Comparison of ENCODE assay signal across 36 cellular contexts in the genomic region with DNA sequence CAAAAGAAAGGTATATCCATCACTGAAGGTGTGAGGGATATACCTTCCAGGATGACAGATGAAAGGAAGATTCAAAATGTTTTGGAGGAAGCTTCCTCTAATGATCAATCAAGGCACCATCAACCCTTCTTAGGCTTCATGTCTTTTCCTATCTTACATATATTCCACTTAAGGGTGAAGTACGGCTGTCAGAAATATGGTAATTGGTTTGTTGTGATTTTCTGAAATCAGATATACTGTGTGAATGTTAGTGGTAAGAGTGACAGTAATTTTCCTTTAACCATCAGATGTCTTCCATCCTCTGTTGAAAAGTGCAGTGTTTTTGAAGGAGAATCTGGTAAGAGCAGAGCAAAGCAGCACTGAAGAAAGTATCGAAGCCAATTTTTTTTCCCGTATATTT.
"Had no signal": no experiment of that assay in that cellular context is flagged by ENCODE, and none has a peak within 500 bp of the region (broad histone marks: within the 10 kb centered on the region; RNA-seq: fewer than 3 reads in every experiment).

No MANE protein-coding gene starts in this region.

- H3K4me3 Mint-ChIP-seq: activated naive CD4-positive, alpha-beta T cell treated with anti-CD3 and anti-CD28 coated beads for 36 hours; activated naive CD4-positive, alpha-beta T cell treated with anti-CD3 and anti-CD28 coated beads, Interleukin-2, amount 10 ng/mL, durations not matched to agents 7 days and 5 days; activated naive CD4-positive, alpha-beta T cell treated with anti-CD3 and anti-CD28 coated beads, Interleukin-2, amount 50 U/mL, for 24 hours; activated naive CD8-positive, alpha-beta T cell treated with anti-CD3 and anti-CD28 coated beads for 36 hours; activated naive CD8-positive, alpha-beta T cell treated with anti-CD3 and anti-CD28 coated beads, Interleukin-2, amount 10 ng/mL, durations not matched to agents 7 days and 5 days; activated T-cell treated with anti-CD3 and anti-CD28 coated beads, Interleukin-2, amount 50 U/mL, for 24 hours; activated T-cell treated with anti-CD3 and anti-CD28 coated beads, Interleukin-2, amount 50 U/mL, for 4 hours; activated T-cell treated with anti-CD3 and anti-CD28 coated beads, Interleukin-2, amount 50 U/mL, for 72 hours; activated T-helper 1 cell treated with anti-CD3 and anti-CD28 coated beads, Interleukin-12 subunit alpha, Interleukin-12 subunit beta, Interleukin-2, Interleukin-4 antibody, amounts not matched to agents 30 ng/mL and 10 ng/mL and 1 ng/mL, durations not matched to agents 14 hours and 24 hours and 36 hours; activated T-helper 17 cell treated with anti-CD3 and anti-CD28 coated beads, Interleukin-2, amount 50 U/mL, for 72 hours; brain; central memory CD8-positive, alpha-beta T cell had no signal

- H3K4me3 ChIP-seq: adrenal gland, ascending aorta, body of pancreas, breast epithelium, cardiac muscle cell had no signal

- ATAC-seq: activated naive CD4-positive, alpha-beta T cell treated with anti-CD3 and anti-CD28 coated beads, Interleukin-2, amount 50 U/mL, for 72 hours; activated T-cell treated with anti-CD3 and anti-CD28 coated beads, Interleukin-2, amount 50 U/mL, for 4 hours; activated T-cell treated with anti-CD3 and anti-CD28 coated beads, Interleukin-2, amount 50 U/mL, for 72 hours; activated T-helper 17 cell treated with anti-CD3 and anti-CD28 coated beads, Interleukin-2, amount 50 U/mL, for 72 hours; body of pancreas had no signal

- H3K9me3 Mint-ChIP-seq: activated naive CD4-positive, alpha-beta T cell treated with anti-CD3 and anti-CD28 coated beads, Interleukin-2, amount 50 U/mL, for 24 hours; activated T-cell treated with anti-CD3 and anti-CD28 coated beads, Interleukin-2, amount 50 U/mL, for 24 hours; activated T-helper 17 cell treated with anti-CD3 and anti-CD28 coated beads, Interleukin-2, amount 50 U/mL, for 72 hours had no signal

- H3K9me3 ChIP-seq: adrenal gland, ascending aorta, body of pancreas had no signal

- H3K36me3 Mint-ChIP-seq: activated naive CD8-positive, alpha-beta T cell treated with anti-CD3 and anti-CD28 coated beads, Interleukin-2, amount 10 ng/mL, durations not matched to agents 7 days and 5 days; brain had no signal

- DNase-seq: activated effector memory CD4-positive, alpha-beta T cell treated with anti-CD3 and anti-CD28 coated beads, Interleukin-2, amount 50 U/mL, for 16 hours; activated effector memory CD4-positive, alpha-beta T cell treated with Interleukin-2 at 50 U/mL for 16 hours; activated gamma-delta T cell; activated gamma-delta T cell treated with Interleukin-2 at 50 U/mL for 16 hours; activated naive CD4-positive, alpha-beta T cell; activated naive CD4-positive, alpha-beta T cell treated with anti-CD3 and anti-CD28 coated beads for 36 hours; activated naive CD4-positive, alpha-beta T cell treated with anti-CD3 and anti-CD28 coated beads, Interleukin-2, amount 10 ng/mL, durations not matched to agents 7 days and 5 days; activated naive CD4-positive, alpha-beta T cell treated with anti-CD3 and anti-CD28 coated beads, Interleukin-2, amount 50 U/mL, for 16 hours; activated naive CD4-positive, alpha-beta T cell treated with Interleukin-2 at 50 U/mL for 16 hours; activated naive CD8-positive, alpha-beta T cell treated with anti-CD3 and anti-CD28 coated beads for 36 hours; activated naive CD8-positive, alpha-beta T cell treated with anti-CD3 and anti-CD28 coated beads, Interleukin-2, amount 10 ng/mL, durations not matched to agents 7 days and 5 days; activated T-cell treated with anti-CD3 and anti-CD28 coated beads, Interleukin-2, amount 50 U/mL, for 1 hour; activated T-cell treated with anti-CD3 and anti-CD28 coated beads, Interleukin-2, amount 50 U/mL, for 24 hours; activated T-cell treated with anti-CD3 and anti-CD28 coated beads, Interleukin-2, amount 50 U/mL, for 4 hours; activated T-cell treated with anti-CD3 and anti-CD28 coated beads, Interleukin-2, amount 50 U/mL, for 48 hours; activated T-cell treated with anti-CD3 and anti-CD28 coated beads, Interleukin-2, amount 50 U/mL, for 72 hours; adrenal gland; amniotic stem cell; amygdala; anterior cingulate cortex; aorta; body of pancreas; brain microvascular endothelial cell; caudate nucleus; central memory CD4-positive, alpha-beta T cell; cerebellar nuclear complex had no signal

- H3K27ac Mint-ChIP-seq: activated naive CD4-positive, alpha-beta T cell treated with anti-CD3 and anti-CD28 coated beads for 36 hours; activated naive CD4-positive, alpha-beta T cell treated with anti-CD3 and anti-CD28 coated beads, Interleukin-2, amount 10 ng/mL, durations not matched to agents 7 days and 5 days; activated naive CD4-positive, alpha-beta T cell treated with anti-CD3 and anti-CD28 coated beads, Interleukin-2, amount 50 U/mL, for 24 hours; activated naive CD4-positive, alpha-beta T cell treated with anti-CD3 and anti-CD28 coated beads, Interleukin-2, amount 50 U/mL, for 72 hours; activated naive CD8-positive, alpha-beta T cell treated with anti-CD3 and anti-CD28 coated beads for 36 hours; activated naive CD8-positive, alpha-beta T cell treated with anti-CD3 and anti-CD28 coated beads, Interleukin-2, amount 10 ng/mL, durations not matched to agents 7 days and 5 days; activated T-cell treated with anti-CD3 and anti-CD28 coated beads, Interleukin-2, amount 50 U/mL, for 24 hours; activated T-cell treated with anti-CD3 and anti-CD28 coated beads, Interleukin-2, amount 50 U/mL, for 72 hours; activated T-helper 1 cell treated with anti-CD3 and anti-CD28 coated beads, Interleukin-12 subunit alpha, Interleukin-12 subunit beta, Interleukin-2, Interleukin-4 antibody, amounts not matched to agents 30 ng/mL and 10 ng/mL and 1 ng/mL, durations not matched to agents 14 hours and 24 hours and 36 hours; activated T-helper 17 cell treated with anti-CD3 and anti-CD28 coated beads, Interleukin-2, amount 50 U/mL, for 72 hours; activated T-helper 2 cell treated with anti-CD3 and anti-CD28 coated beads, Interferon-gamma antibody, Interleukin-2, Interleukin-4, amounts not matched to agents 10 μg/mL and 5 μg/mL and 100 μg/mL, durations not matched to agents 14 hours and 24 hours and 36 hours; brain had no signal

- H3K27me3 ChIP-seq: ascending aorta, body of pancreas, brain microvascular endothelial cell, breast epithelium had no signal

- H3K36me3 ChIP-seq: adrenal gland, ascending aorta, brain microvascular endothelial cell, breast epithelium, cardiac muscle cell had no signal

- H3K27ac ChIP-seq: adrenal gland, ascending aorta, body of pancreas, brain microvascular endothelial cell, breast epithelium, cardiac muscle cell had no signal
